ENCODE assay signal across 1 cellular context in the genomic region with DNA sequence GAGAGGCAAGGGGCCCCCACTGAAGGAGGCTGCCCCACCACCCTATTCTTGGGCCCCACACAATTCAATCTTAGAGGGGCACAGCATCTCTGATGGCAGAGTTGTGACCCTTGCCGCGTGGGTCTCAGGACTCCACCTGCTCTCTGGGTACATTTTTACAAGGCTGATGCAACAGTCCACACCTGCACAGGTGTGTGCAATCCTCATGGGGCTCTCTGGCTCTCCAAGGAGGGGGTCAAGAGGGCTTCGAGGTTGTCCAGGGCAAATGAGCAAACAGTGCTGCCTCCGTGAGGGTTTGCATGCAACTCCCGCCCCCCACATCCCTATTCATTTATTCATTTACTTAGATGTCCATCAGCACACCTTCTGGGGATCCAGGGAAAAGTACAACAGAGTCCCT.
TF ChIP-seq lines count a peak whose summit lies in the region.

No MANE protein-coding gene starts in this region.

TF ChIP-seq in WTC11, 78 proteins besides CTCF, POLR2A, EP300 and RAD21 (continued from another document):
- no peak for TF ChIP-seq ARID4B (CRISPR knock-in tag; IDR thresholded peaks at IDR 0.05; ENCODE audit: borderline replicate concordance)
- TF ChIP-seq, protein P1, sequence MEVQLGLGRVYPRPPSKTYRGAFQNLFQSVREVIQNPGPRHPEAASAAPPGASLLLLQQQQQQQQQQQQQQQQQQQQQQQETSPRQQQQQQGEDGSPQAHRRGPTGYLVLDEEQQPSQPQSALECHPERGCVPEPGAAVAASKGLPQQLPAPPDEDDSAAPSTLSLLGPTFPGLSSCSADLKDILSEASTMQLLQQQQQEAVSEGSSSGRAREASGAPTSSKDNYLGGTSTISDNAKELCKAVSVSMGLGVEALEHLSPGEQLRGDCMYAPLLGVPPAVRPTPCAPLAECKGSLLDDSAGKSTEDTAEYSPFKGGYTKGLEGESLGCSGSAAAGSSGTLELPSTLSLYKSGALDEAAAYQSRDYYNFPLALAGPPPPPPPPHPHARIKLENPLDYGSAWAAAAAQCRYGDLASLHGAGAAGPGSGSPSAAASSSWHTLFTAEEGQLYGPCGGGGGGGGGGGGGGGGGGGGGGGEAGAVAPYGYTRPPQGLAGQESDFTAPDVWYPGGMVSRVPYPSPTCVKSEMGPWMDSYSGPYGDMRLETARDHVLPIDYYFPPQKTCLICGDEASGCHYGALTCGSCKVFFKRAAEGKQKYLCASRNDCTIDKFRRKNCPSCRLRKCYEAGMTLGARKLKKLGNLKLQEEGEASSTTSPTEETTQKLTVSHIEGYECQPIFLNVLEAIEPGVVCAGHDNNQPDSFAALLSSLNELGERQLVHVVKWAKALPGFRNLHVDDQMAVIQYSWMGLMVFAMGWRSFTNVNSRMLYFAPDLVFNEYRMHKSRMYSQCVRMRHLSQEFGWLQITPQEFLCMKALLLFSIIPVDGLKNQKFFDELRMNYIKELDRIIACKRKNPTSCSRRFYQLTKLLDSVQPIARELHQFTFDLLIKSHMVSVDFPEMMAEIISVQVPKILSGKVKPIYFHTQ (CRISPR knock-in tag; IDR thresholded peaks at IDR 0.05) = no peak
- no peak for TF ChIP-seq SP1 (CRISPR knock-in tag; conservative IDR thresholded peaks at IDR 0.05)
- TF ChIP-seq CBFB (CRISPR knock-in tag; IDR thresholded peaks at IDR 0.05; ENCODE audit: low read depth) = no peak
- no peak for TF ChIP-seq IRF2 (CRISPR knock-in tag; IDR thresholded peaks at IDR 0.05; ENCODE audit: borderline replicate concordance, low read depth)
- TF ChIP-seq GABPB1 (CRISPR knock-in tag; IDR thresholded peaks at IDR 0.05) = no peak
- TF ChIP-seq NR3C1 (CRISPR knock-in tag; conservative IDR thresholded peaks at IDR 0.05; ENCODE audit: low read depth) = no peak
- TF ChIP-seq TP53 (CRISPR knock-in tag; IDR thresholded peaks at IDR 0.05) = no peak
- TF ChIP-seq KAT7 (CRISPR knock-in tag; IDR thresholded peaks at IDR 0.05; ENCODE audit: borderline replicate concordance) = no peak
